14 cellular contexts compared by ENCODE assay signal in genomic region chr1:45863117-45863670, GRCh38. TPM values are rescaled to one million over a fixed set of nuclear protein-coding genes. Genes with fewer than 3 reads are reported as not detected.
DNase-seq lines count a peak whose midpoint lies in the region; ATAC-seq, FAIRE-seq and TF ChIP-seq lines count a peak whose summit lies in the region.
"Had no signal": no experiment of that assay in that cellular context is flagged by ENCODE, and none has a peak within 500 bp of the region (broad histone marks: within the 10 kb centered on the region; RNA-seq: fewer than 3 reads in every experiment).

No MANE protein-coding gene starts in this region.

- H3K4me1 Mint-ChIP-seq in astrocyte (ENCODE audit: low read depth, unreplicated experiment) = peaks cover 17% of the 10 kb centered on the region

- H4K20me1 ChIP-seq in HepG2 (ENCODE audit: insufficient read depth, low read length) (no peaks in the 10 kb centered on the region), astrocyte (ENCODE audit: insufficient read depth, low read length) (no peaks in the 10 kb centered on the region)

- TF ChIP-seq CTCF in HepG2 (CRISPR knock-in tag; IDR thresholded peaks at IDR 0.05) = no peak
- TF ChIP-seq CTCF in right lobe of liver (IDR thresholded peaks at IDR 0.05) = no peak
- TF ChIP-seq CTCF in astrocyte (IDR thresholded peaks at IDR 0.05; ENCODE audit: insufficient read depth, low read depth, low read length) = no peak

- H3K4me1 ChIP-seq in HepG2 (ENCODE audit: insufficient read depth, low read length) (peaks cover 43% of the 10 kb centered on the region), right lobe of liver (peaks cover 0 to 21% (median 7%) of the 10 kb centered on the region in 4 donors), astrocyte (ENCODE audit: insufficient read depth, low read length) (peaks cover 4% of the 10 kb centered on the region)

- H3K36me3 ChIP-seq in HepG2 (replicated peaks in 1 of 2; ENCODE audit: control insufficient read depth in 1 of 2, insufficient read depth in 2 of 2, low read length in 2 of 2) (no peaks in the 10 kb centered on the region), right lobe of liver (no peaks in the 10 kb centered on the region), astrocyte (ENCODE audit: insufficient read depth, low read length) (no peaks in the 10 kb centered on the region)
- H3K36me3 ChIP-seq: BE2C, esophagus squamous epithelium had no signal

- DNase-seq in HepG2 (ENCODE audit: low spot score) = no peak
- no peak for DNase-seq in right lobe of liver
- DNase-seq in NCI-H2171 treated with DMSO at 0.1 percent for 48 hours (lab: John Stamatoyannopoulos, UW) = peak; percentile 71
- DNase-seq in astrocyte (ENCODE audit: low read depth) = no peak
- no peak for DNase-seq in urothelium cell line (ENCODE audit: low spot score)
- no peak for DNase-seq in NCI-H187 treated with DMSO at 0.1 percent for 48 hours (lab: John Stamatoyannopoulos, UW)
- DNase-seq: activated naive CD8-positive, alpha-beta T cell treated with anti-CD3 and anti-CD28 coated beads, Interleukin-2, amount 50 U/mL, for 24 hours; BE2C; esophagus squamous epithelium; KBM-7 had no signal

- POLR2A ChIA-PET in HepG2 (lab: Yijun Ruan, JAX) = interaction anchor here (0.9 kb wide), 1 partner anchor 9 kb away, joined by 6 read pairs; no protein-coding TSS in a partner anchor

- H2AFZ ChIP-seq in HepG2 (ENCODE audit: low read length) (no peak overlapping the region), astrocyte (ENCODE audit: low read depth, low read length) (no peak overlapping the region)

- peaks cover 5% of the 10 kb centered on the region for H3K36me3 Mint-ChIP-seq in astrocyte (ENCODE audit: low read depth, unreplicated experiment)

- TF ChIP-seq EP300 in HepG2 (IDR thresholded peaks at IDR 0.05; ENCODE audit: low read depth in 2 of 2, low read length in 2 of 2) (no peak), HepG2 (CRISPR knock-in tag; IDR thresholded peaks at IDR 0.05; ENCODE audit: borderline replicate concordance) (no peak)

- WGBS in HepG2 (ENCODE audit: low lambda C conversion rate) = 91% methylated on average over 3 of the region's 3 CpGs
- WGBS in right lobe of liver (ENCODE audit: insufficient coverage, low coverage, low lambda C conversion rate, missing lambda C conversion rate) = 75% methylated on average over 3 of the region's 3 CpGs

- peaks cover 6% of the 10 kb centered on the region for H3K9me3 Mint-ChIP-seq in astrocyte (ENCODE audit: unreplicated experiment)
- H3K9me3 Mint-ChIP-seq: T-helper 1 cell treated with Interleukin-12 subunit alpha and Interleukin-12 subunit beta and Interleukin-4 antibody, amounts not matched to agents 30 μg/mL and 1 μg/mL, for 36 hours had no signal

- FAIRE-seq in HepG2 (lab: Jason Lieb, UNC) (peak; percentile 23), astrocyte (lab: Jason Lieb, UNC) (peak; percentile 32), urothelium cell line (lab: Jason Lieb, UNC) (peak; percentile 17)
- FAIRE-seq: colon had no signal

- ATAC-seq in HepG2 (no peak), right lobe of liver (no peak), GM18909 (IDR thresholded peaks at IDR 0.05; ENCODE audit: poor library complexity, unreplicated experiment) (no peak), GM21528 (IDR thresholded peaks at IDR 0.05; ENCODE audit: low FRiP score, unreplicated experiment) (no peak)
- ATAC-seq: activated naive CD8-positive, alpha-beta T cell treated with anti-CD3 and anti-CD28 coated beads, Interleukin-2, amount 50 U/mL, for 24 hours had no signal

- TF ChIP-seq RAD21 in HepG2 (CRISPR knock-in tag; IDR thresholded peaks at IDR 0.05) = no peak

- H3K4me3 ChIP-seq in HepG2 (replicated peaks in 1 of 3; ENCODE audit: insufficient read depth in 1 of 3, low read depth in 2 of 3, low read length in 3 of 3) (no peak overlapping the region), right lobe of liver (no peak overlapping the region), astrocyte (ENCODE audit: insufficient read depth, low read depth, low read length) (no peak overlapping the region)

- H3K79me2 ChIP-seq in HepG2 (ENCODE audit: insufficient read depth, low read length) = peaks cover 40% of the 10 kb centered on the region
- peaks cover 36% of the 10 kb centered on the region for H3K79me2 ChIP-seq in astrocyte (ENCODE audit: insufficient read depth, low read length)

- H3K27ac Mint-ChIP-seq in astrocyte (ENCODE audit: unreplicated experiment) = no peak overlapping the region
- H3K27ac Mint-ChIP-seq: activated naive CD8-positive, alpha-beta T cell treated with anti-CD3 and anti-CD28 coated beads, Interleukin-2, amount 50 U/mL, for 24 hours; T-helper 1 cell treated with Interleukin-12 subunit alpha and Interleukin-12 subunit beta and Interleukin-4 antibody, amounts not matched to agents 30 μg/mL and 1 μg/mL, for 36 hours had no signal

- no peaks in the 10 kb centered on the region for H3K27me3 Mint-ChIP-seq in astrocyte (ENCODE audit: low read depth, unreplicated experiment)
- H3K27me3 Mint-ChIP-seq: activated naive CD8-positive, alpha-beta T cell treated with anti-CD3 and anti-CD28 coated beads, Interleukin-2, amount 50 U/mL, for 24 hours had no signal

- no peak overlapping the region for H3K9ac ChIP-seq in HepG2 (ENCODE audit: insufficient read depth, low read depth, low read length)
- no peak overlapping the region for H3K9ac ChIP-seq in astrocyte (ENCODE audit: low read length)

- no peaks in the 10 kb centered on the region for H3K9me3 ChIP-seq in HepG2 (ENCODE audit: low read length)
- no peaks in the 10 kb centered on the region for H3K9me3 ChIP-seq in right lobe of liver
- no peaks in the 10 kb centered on the region for H3K9me3 ChIP-seq in astrocyte (ENCODE audit: insufficient read depth, low read depth, low read length)
- H3K9me3 ChIP-seq: BE2C, esophagus squamous epithelium had no signal

- CTCF ChIA-PET in HepG2 (lab: Yijun Ruan, JAX; ENCODE audit: low intra/inter-chr PET ratio, low total read pairs) = no interaction called here

- H3K4me3 Mint-ChIP-seq in astrocyte (ENCODE audit: unreplicated experiment) = no peak overlapping the region
- H3K4me3 Mint-ChIP-seq: activated naive CD8-positive, alpha-beta T cell treated with anti-CD3 and anti-CD28 coated beads, Interleukin-2, amount 50 U/mL, for 24 hours; T-helper 1 cell treated with Interleukin-12 subunit alpha and Interleukin-12 subunit beta and Interleukin-4 antibody, amounts not matched to agents 30 μg/mL and 1 μg/mL, for 36 hours had no signal

- TF ChIP-seq POLR2A in HepG2 (IDR thresholded peaks at IDR 0.05; ENCODE audit: insufficient read depth in 1 of 2, low read depth in 2 of 2, low read length in 2 of 2) (no peak), right lobe of liver (IDR thresholded peaks at IDR 0.05) (no peak)

- in situ Hi-C loops in HepG2 (cut with HindIII; ENCODE audit: extremely low pct_ligation_motif_present, low pct_unique_long_range_greater_than_20kb) = no loop called here

- BruUV-seq in HepG2 (replicated peaks; lab: Mats Ljungman, UMichigan) = no TSS peak

- H3K27me3 ChIP-seq in HepG2 (ENCODE audit: control insufficient read depth in 1 of 2, insufficient read depth in 2 of 2, low read length in 2 of 2) (no peaks in the 10 kb centered on the region), right lobe of liver (no peaks in the 10 kb centered on the region), astrocyte (ENCODE audit: insufficient read depth, low read length) (no peaks in the 10 kb centered on the region)
- H3K27me3 ChIP-seq: BE2C, esophagus squamous epithelium had no signal

- H3K4me2 ChIP-seq in HepG2 (ENCODE audit: low read depth, low read length) (no peak overlapping the region), astrocyte (ENCODE audit: low read length) (no peak overlapping the region)

- intact Hi-C loops in HepG2 (cut with micrococcal nuclease; ENCODE audit: unreplicated experiment) (no loop called here), right lobe of liver (cut with DNase I) (no loop called here)

- H3K27ac ChIP-seq in HepG2 (ENCODE audit: extremely low read length, insufficient read depth, low read length) (no peak overlapping the region), right lobe of liver (no peak overlapping the region), astrocyte (ENCODE audit: low read depth, low read length) (no peak overlapping the region)
- H3K27ac ChIP-seq: esophagus squamous epithelium had no signal

TF ChIP-seq in HepG2, 621 proteins besides CTCF, POLR2A, EP300 and RAD21 (continues in another document):
- no peak for TF ChIP-seq ZNF850 (CRISPR knock-in tag; conservative IDR thresholded peaks at IDR 0.05)

RNA-seq across cellular contexts. Expression of gene MAST2, which starts 59.8 kb away (rescaled TPM):
- total RNA-seq in HepG2 (2016; rRNA removed; fragmentation: Illumina TruSeq; extraction: Trizol) (14.3 and 15.3 TPM in 2 replicates), right lobe of liver (10 to 100 TPM in 5 of 6 experiments, 1 to 10 TPM in 1; 9.9 to 14.9 (median 12.3) TPM), astrocyte (41.0 and 41.6 TPM in 2 replicates)
- 9.9 and 10.4 TPM in 2 replicates for total RNA-seq in HepG2 (2016; cell fraction: cytosol; rRNA removed; fragmentation: Illumina TruSeq; extraction: Trizol; ENCODE audit: low read depth)
- 12.9 and 13.7 TPM in 2 replicates for total RNA-seq in HepG2 (2016; cell fraction: insoluble cytoplasmic fraction; rRNA removed; fragmentation: Illumina TruSeq; extraction: Trizol)
- 12.0 and 14.5 TPM in 2 replicates for total RNA-seq in HepG2 (2016; cell fraction: membrane; rRNA removed; fragmentation: Illumina TruSeq; extraction: Trizol)
- 26.9 and 30.8 TPM in 2 replicates for total RNA-seq in HepG2 (2016; cell fraction: nucleus; rRNA removed; fragmentation: Illumina TruSeq; extraction: Trizol)
- polyA plus RNA-seq in HepG2 (2011; rRNA removed) = 23.0 and 26.3 TPM in 2 replicates
- 15.9 and 16.5 TPM in 2 replicates for polyA plus RNA-seq in HepG2 (2011; cell fraction: cytosol; rRNA removed)
- 89.7 and 90.3 TPM in 2 replicates for polyA plus RNA-seq in HepG2 (2011; cell fraction: nucleus; rRNA removed)
- 18.5 and 25.7 TPM in 2 replicates for polyA plus RNA-seq in HepG2 (2012)
- polyA plus RNA-seq in HepG2 (2016; cell fraction: cytosol; fragmentation: Illumina TruSeq; extraction: Trizol; ENCODE audit: low read depth) = 2.2 and 2.3 TPM in 2 replicates
- 16.9 and 21.5 TPM in 2 replicates for polyA plus RNA-seq in HepG2 (2016; cell fraction: insoluble cytoplasmic fraction; fragmentation: Illumina TruSeq; extraction: Trizol; ENCODE audit: low read depth)
- polyA plus RNA-seq in HepG2 (2016; cell fraction: membrane; fragmentation: Illumina TruSeq; extraction: Trizol; ENCODE audit: low read depth) = 7.6 and 9.3 TPM in 2 replicates
- 56.2 and 67.8 TPM in 2 replicates for polyA plus RNA-seq in HepG2 (2016; cell fraction: nucleus; fragmentation: Illumina TruSeq; extraction: Trizol; ENCODE audit: insufficient read depth, low read depth)
- polyA minus RNA-seq in HepG2 (2011; rRNA and poly(A)+ RNA removed; ENCODE audit: low replicate concordance) = 58.6 and 58.9 TPM in 2 replicates
- 22.0 and 27.0 TPM in 2 replicates for polyA minus RNA-seq in HepG2 (2011; cell fraction: cytosol; rRNA and poly(A)+ RNA removed)
- 78.5 and 80.8 TPM in 2 replicates for polyA minus RNA-seq in HepG2 (2011; cell fraction: nucleus; rRNA and poly(A)+ RNA removed)
